In the genomic region with DNA sequence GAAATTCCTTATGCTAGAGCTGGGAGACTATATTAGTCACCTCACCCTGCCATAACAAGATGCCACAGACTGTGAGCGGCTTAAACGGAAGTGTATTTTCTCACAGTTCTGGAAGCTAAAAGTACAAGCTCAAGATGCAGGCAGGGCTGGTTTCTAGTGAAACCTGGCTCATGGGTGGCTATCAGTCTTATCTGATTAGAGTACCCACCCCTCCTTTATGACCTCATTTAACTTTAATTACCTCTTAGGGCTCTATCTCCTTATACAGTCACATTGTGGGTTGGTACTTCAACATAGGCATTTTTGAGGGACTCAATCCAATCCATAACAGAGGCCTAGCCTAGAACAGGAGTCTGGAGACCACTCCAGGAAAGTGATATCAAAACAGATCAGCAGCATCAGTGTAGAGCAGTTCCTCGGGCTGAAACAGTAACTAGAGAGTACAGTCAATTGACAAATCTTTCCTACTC, we compare ENCODE assay signal across 13 cellular contexts. TPM values are rescaled to one million over a fixed set of nuclear protein-coding genes. Genes with fewer than 3 reads are reported as not detected.
DNase-seq lines count a peak whose midpoint lies in the region; ATAC-seq and TF ChIP-seq lines count a peak whose summit lies in the region.
"Had no signal": no experiment of that assay in that cellular context is flagged by ENCODE, and none has a peak within 500 bp of the region (broad histone marks: within the 10 kb centered on the region; RNA-seq: fewer than 3 reads in every experiment).

No MANE protein-coding gene starts in this region.

- H3K4me3 ChIP-seq in GM23338 (no peak overlapping the region), psoas muscle (no peak overlapping the region), HAP-1 (no peak overlapping the region)
- H3K4me3 ChIP-seq: left ventricle myocardium inferior, upper lobe of right lung had no signal

- no peaks in the 10 kb centered on the region for H3K27me3 ChIP-seq in GM23338 (ENCODE audit: insufficient read depth)
- H3K27me3 ChIP-seq in psoas muscle (ENCODE audit: insufficient read depth in 3 of 3, low read length in 2 of 3): no peaks in the 10 kb centered on the region
- H3K27me3 ChIP-seq in HAP-1 (ENCODE audit: low read depth): no peaks in the 10 kb centered on the region
- H3K27me3 ChIP-seq: upper lobe of right lung had no signal

- no peak overlapping the region for H2AFZ ChIP-seq in GM23338

- peaks cover 22% of the 10 kb centered on the region for H4K20me1 ChIP-seq in GM23338 (replicated peaks; ENCODE audit: insufficient read depth)

- no peaks in the 10 kb centered on the region for H3F3A ChIP-seq in GM23338 (replicated peaks; ENCODE audit: low read depth)

- H3K4me1 Mint-ChIP-seq in GM23338 (peaks cover 24% of the 10 kb centered on the region), progenitor cell of endocrine pancreas (ENCODE audit: low read depth) (peaks cover 30% of the 10 kb centered on the region)

- H3K27ac Mint-ChIP-seq in GM23338 (no peak overlapping the region), progenitor cell of endocrine pancreas (peak overlapping the region; percentile 68)
- H3K27ac Mint-ChIP-seq: T-helper 1 cell treated with Interleukin-12 subunit alpha and Interleukin-12 subunit beta and Interleukin-4 antibody, amounts not matched to agents 30 μg/mL and 1 μg/mL, for 36 hours had no signal

- ATAC-seq in GM23338 (no peak), esophagus mucosa (peak; percentile 17), psoas muscle (no peak), HG03280 (IDR thresholded peaks at IDR 0.05; ENCODE audit: unreplicated experiment) (no peak), HG02678 (IDR thresholded peaks at IDR 0.05; ENCODE audit: unreplicated experiment) (no peak)
- ATAC-seq: upper lobe of right lung had no signal

- H3K4me3 Mint-ChIP-seq in GM23338: no peak overlapping the region
- H3K4me3 Mint-ChIP-seq in progenitor cell of endocrine pancreas (ENCODE audit: low read depth): no peak overlapping the region
- H3K4me3 Mint-ChIP-seq: T-helper 1 cell treated with Interleukin-12 subunit alpha and Interleukin-12 subunit beta and Interleukin-4 antibody, amounts not matched to agents 30 μg/mL and 1 μg/mL, for 36 hours had no signal

- in situ Hi-C loops in HAP-1 (cut with MboI; ENCODE audit: low sequenced_read_pairs): loop anchor here (10.0 kb wide), 1 partner anchor 183 kb away; no protein-coding TSS in a partner anchor

- peaks cover 25% of the 10 kb centered on the region for H3K79me2 ChIP-seq in GM23338 (replicated peaks; ENCODE audit: insufficient read depth)

- 77 to 86% (median 85%) methylated on average over 3 of the region's 3 CpGs for WGBS in psoas muscle, 3 donors

- H3K4me1 ChIP-seq in GM23338 (ENCODE audit: insufficient read depth) (peaks cover 16% of the 10 kb centered on the region), psoas muscle (peaks cover 18% of the 10 kb centered on the region), HAP-1 (peaks cover 16% of the 10 kb centered on the region)

- no peak overlapping the region for H3K4me2 ChIP-seq in GM23338

- H3K27me3 Mint-ChIP-seq in GM23338 (ENCODE audit: insufficient read depth, low read depth, poor library complexity) (no peaks in the 10 kb centered on the region), progenitor cell of endocrine pancreas (no peaks in the 10 kb centered on the region)

- intact Hi-C loops in psoas muscle (cut with DNase I): loop anchor here in 1 of 2 donors (10.0 kb wide), 1 partner anchor 273 kb away; the partner anchor contains the start of gene SSR1

- no peak for TF ChIP-seq CTCF in GM23338 (conservative IDR thresholded peaks at IDR 0.05; ENCODE audit: low read depth in 2 of 2)
- TF ChIP-seq CTCF in progenitor cell of endocrine pancreas (IDR thresholded peaks at IDR 0.05; ENCODE audit: unreplicated experiment): no peak
- no peak for TF ChIP-seq CTCF in psoas muscle (IDR thresholded peaks at IDR 0.05)

- H3K9me3 Mint-ChIP-seq in GM23338: no peaks in the 10 kb centered on the region
- no peaks in the 10 kb centered on the region for H3K9me3 Mint-ChIP-seq in progenitor cell of endocrine pancreas (ENCODE audit: low read depth)
- H3K9me3 Mint-ChIP-seq: T-helper 1 cell treated with Interleukin-12 subunit alpha and Interleukin-12 subunit beta and Interleukin-4 antibody, amounts not matched to agents 30 μg/mL and 1 μg/mL, for 36 hours had no signal

- H3K9me3 ChIP-seq in psoas muscle (no peaks in the 10 kb centered on the region), HAP-1 (no peaks in the 10 kb centered on the region)
- H3K9me3 ChIP-seq: left ventricle myocardium inferior, upper lobe of right lung had no signal

- DNase-seq in GM23338 (ENCODE audit: low spot score) (no peak), RPMI7951 (ENCODE audit: low read depth) (peak; percentile 34), progenitor cell of endocrine pancreas (ENCODE audit: low spot score, unreplicated experiment) (no peak), psoas muscle (no peak), HAP-1 (ENCODE audit: low spot score in 2 of 2) (no peak)
- DNase-seq: amniotic stem cell, left ventricle myocardium inferior, NCI-H1092, upper lobe of right lung had no signal

- peaks cover 24% of the 10 kb centered on the region for H3K36me3 Mint-ChIP-seq in GM23338 (ENCODE audit: low read depth)
- peaks cover 25% of the 10 kb centered on the region for H3K36me3 Mint-ChIP-seq in progenitor cell of endocrine pancreas (ENCODE audit: insufficient read depth)

- H3K36me3 ChIP-seq in GM23338 (ENCODE audit: insufficient read depth): peaks cover 4% of the 10 kb centered on the region; the same call in 1 of the 2 replicates
- H3K36me3 ChIP-seq in psoas muscle (ENCODE audit: insufficient read depth in 1 of 2, low read depth in 1 of 2): no peaks in the 10 kb centered on the region
- peaks cover 15% of the 10 kb centered on the region for H3K36me3 ChIP-seq in HAP-1 (replicated peaks)
- H3K36me3 ChIP-seq: upper lobe of right lung had no signal

- H3K9me2 ChIP-seq in GM23338 (ENCODE audit: insufficient read depth): no peaks in the 10 kb centered on the region

- no peak overlapping the region for H3K27ac ChIP-seq in GM23338 (ENCODE audit: low read depth)
- no peak overlapping the region for H3K27ac ChIP-seq in psoas muscle
- H3K27ac ChIP-seq: left ventricle myocardium inferior, upper lobe of right lung had no signal

TF ChIP-seq in GM23338, 12 proteins besides CTCF, POLR2A, EP300 and RAD21:
- no peak for TF ChIP-seq NANOG (IDR thresholded peaks at IDR 0.05; ENCODE audit: borderline replicate concordance)
- 0 out of 2 replicates have a peak, but pooled peaks have one; percentile 13 for TF ChIP-seq POLR2AphosphoS5 (IDR thresholded peaks at IDR 0.05; ENCODE audit: low read depth)

RNA-seq across cellular contexts. Expression of gene SNRNP48, which starts 2.3 kb away (rescaled TPM):
- total RNA-seq in GM23338 (2014; rRNA removed; shearing (Covaris generic)): 23.9 and 27.0 TPM in 2 replicates
- polyA plus RNA-seq in GM23338 (2016; fragmentation: Nextera tagmentation; extraction: Ambion mirVana): 12.0 and 17.2 TPM in 2 replicates
- total RNA-seq in RPMI7951 (2014; rRNA removed; shearing (Covaris generic)): 18.5 and 19.2 TPM in 2 replicates
- 6.4 TPM for total RNA-seq in esophagus mucosa
- total RNA-seq in progenitor cell of endocrine pancreas: 19.2 and 20.1 TPM in 2 replicates
- total RNA-seq in psoas muscle: 10 to 100 TPM in 2 of 4 donors, 1 to 10 TPM in 2; 8.3 to 11.8 (median 10.1) TPM
- polyA plus RNA-seq in psoas muscle: 10 to 100 TPM in 1 of 3 donors, 1 to 10 TPM in 2; 8.8 to 40.8 (median 9.9) TPM

RNA-seq across cellular contexts. Expression of gene DSP, which starts 46.2 kb away (rescaled TPM):
- total RNA-seq in GM23338 (2014; rRNA removed; shearing (Covaris generic)): 42.5 and 43.7 TPM in 2 replicates
- polyA plus RNA-seq in GM23338 (2016; fragmentation: Nextera tagmentation; extraction: Ambion mirVana) (14.8 and 16.8 TPM in 2 replicates), psoas muscle (under 1 TPM; 0.10 to 0.26 (median 0.11) TPM)
- under 0.01 TPM in 2 replicates for total RNA-seq in RPMI7951 (2014; rRNA removed; shearing (Covaris generic))
- total RNA-seq in esophagus mucosa (1,306 TPM), progenitor cell of endocrine pancreas (365 and 366 TPM in 2 replicates), psoas muscle (under 1 TPM; 0.25 to 0.49 (median 0.36) TPM)

Comparison
In these comparisons a context has a peak if more than half of its experiments do, and no peak if none do; other contexts are left out.
1. RNA of gene DSP, which starts 46.2 kb away (total RNA-seq): 1,306 TPM in esophagus mucosa (single experiment), 365 to 366 TPM in progenitor cell of endocrine pancreas and 42.5 to 43.7 TPM in GM23338; 0.25 to 0.49 TPM in psoas muscle and under 0.01 TPM in RPMI7951; every median in the first group is over 10 times any median in the second.